8 cellular contexts compared by ENCODE assay signal in genomic region chr20:31587545-31588389, GRCh38. TPM values are rescaled to one million over a fixed set of nuclear protein-coding genes. Genes with fewer than 3 reads are reported as not detected.
A peak's percentile ranks its signal among the peaks of the same experiment; 100 is the strongest.
DNase-seq lines count a peak whose midpoint lies in the region; ATAC-seq lines count a peak whose summit lies in the region.

No MANE protein-coding gene starts in this region.

- peak overlapping the region; percentile 74 to 90 (median 87) for H3K4me3 Mint-ChIP-seq in immature natural killer cell

- peak overlapping the region; percentile 82 to 100 (median 98) for H3K4me2 ChIP-seq in BLaER1 treated with 17β-estradiol and CSF1 and Interleukin-3, amounts not matched to agents 10 nM and 100 nM

- H3K27me3 ChIP-seq in BLaER1 treated with 17β-estradiol and CSF1 and Interleukin-3, amounts not matched to agents 10 nM and 100 nM = peaks cover 27 to 47% (median 38%) of the 10 kb centered on the region in 11 experiments

- H3K36me3 Mint-ChIP-seq in immature natural killer cell = peaks cover 0 to 4% (median 0%) of the 10 kb centered on the region in 3 donors

- H3K36me3 ChIP-seq in BLaER1 treated with 17β-estradiol and CSF1 and Interleukin-3, amounts not matched to agents 10 nM and 100 nM = no peaks in the 10 kb centered on the region

- no peaks in the 10 kb centered on the region for H3K9me3 Mint-ChIP-seq in immature natural killer cell

- H3K27ac ChIP-seq in BLaER1 treated with 17β-estradiol and CSF1 and Interleukin-3, amounts not matched to agents 10 nM and 100 nM = peak overlapping the region in 2 of 11 experiments; percentile 11 to 20; a peak in 4 of 22 replicates

- H3K27me3 Mint-ChIP-seq in immature natural killer cell (ENCODE audit: low read depth in 3 of 3) = peaks cover 0 to 11% (median 5%) of the 10 kb centered on the region in 3 donors

- H3K4me1 Mint-ChIP-seq in immature natural killer cell = peaks cover 8 to 9% of the 10 kb centered on the region in 2 donors

- peak; percentile 52 for ATAC-seq in stimulated activated naive CD8-positive, alpha-beta T cell treated with anti-CD3 and anti-CD28 coated beads, Interleukin-15, Interleukin-2, amounts not matched to agents 100 U/mL and 50 U/mL, for 24 hours
- no peak for ATAC-seq in GM21529 (IDR thresholded peaks at IDR 0.05; ENCODE audit: unreplicated experiment)
- ATAC-seq in HG02938 (IDR thresholded peaks at IDR 0.05; ENCODE audit: unreplicated experiment) = no peak

- peaks cover 14 to 45% (median 28%) of the 10 kb centered on the region in 10 experiments for H3K4me1 ChIP-seq in BLaER1 treated with 17β-estradiol and CSF1 and Interleukin-3, amounts not matched to agents 10 nM and 100 nM

- H3K9me3 ChIP-seq in BLaER1 treated with 17β-estradiol and CSF1 and Interleukin-3, amounts not matched to agents 10 nM and 100 nM (replicated peaks in 1 of 11) = no peaks in the 10 kb centered on the region

- peak overlapping the region in 10 of 11 experiments; percentile 42 to 69 (median 56); a peak in 20 of 22 replicates for H3K9ac ChIP-seq in BLaER1 treated with 17β-estradiol and CSF1 and Interleukin-3, amounts not matched to agents 10 nM and 100 nM

- H3K27ac Mint-ChIP-seq in immature natural killer cell = peak overlapping the region in 1 of 6 donors; percentile 35

- H3K4me3 ChIP-seq in BLaER1 treated with 17β-estradiol and CSF1 and Interleukin-3, amounts not matched to agents 10 nM and 100 nM = peak overlapping the region; percentile 44 to 72 (median 56)

- peak; percentile 40 for DNase-seq in HT-29 (ENCODE audit: low spot score)
- peak; percentile 64 for DNase-seq in astrocyte of the hippocampus (ENCODE audit: low read depth, low spot score)
- peak in 1 of 3 donors; percentile 17 for DNase-seq in immature natural killer cell
- peak; percentile 24 for DNase-seq in stimulated activated naive CD8-positive, alpha-beta T cell treated with anti-CD3 and anti-CD28 coated beads, Interleukin-15, Interleukin-2, amounts not matched to agents 100 U/mL and 50 U/mL, for 24 hours
- DNase-seq in NCI-H2081 treated with DMSO at 0.1 percent for 48 hours (lab: John Stamatoyannopoulos, UW) = no peak

- peaks cover 0 to 19% (median 0%) of the 10 kb centered on the region in 11 experiments; a peak in 8 of 22 replicates for H4K20me1 ChIP-seq in BLaER1 treated with 17β-estradiol and CSF1 and Interleukin-3, amounts not matched to agents 10 nM and 100 nM

RNA-seq across cellular contexts. Expression of gene ID1, which starts 17.3 kb away (rescaled TPM):
- total RNA-seq in HT-29 (2014; rRNA removed; shearing (Covaris generic)) = 1,531 and 1,848 TPM in 2 replicates
- polyA plus RNA-seq in immature natural killer cell = 1 to 10 TPM; 1.4 to 4.2 (median 1.9) TPM

RNA-seq across cellular contexts. Expression of gene COX4I2, which starts 49.9 kb away (rescaled TPM):
- not detected in 2 replicates for total RNA-seq in HT-29 (2014; rRNA removed; shearing (Covaris generic))
- polyA plus RNA-seq in immature natural killer cell = not detected
